13 cellular contexts compared by ENCODE assay signal in genomic region chr11:110490886-110491285, GRCh38.
DNase-seq lines count a peak whose midpoint lies in the region; ATAC-seq and TF ChIP-seq lines count a peak whose summit lies in the region.
"Had no signal": no experiment of that assay in that cellular context is flagged by ENCODE, and none has a peak within 500 bp of the region (broad histone marks: within the 10 kb centered on the region; RNA-seq: fewer than 3 reads in every experiment).

No MANE protein-coding gene starts in this region.

- intact Hi-C loops in gastrocnemius medialis (cut with DNase I; ENCODE audit: low total_unique reads) = no loop called here

- H3K27ac ChIP-seq in gastrocnemius medialis = peak overlapping the region in 1 of 4 donors; percentile 33
- H3K27ac ChIP-seq: SJCRH30 had no signal

- H3K4me1 ChIP-seq in gastrocnemius medialis = no peaks in the 10 kb centered on the region
- H3K4me1 ChIP-seq: SJCRH30 had no signal

- TF ChIP-seq POLR2A in NB4 (IDR thresholded peaks at IDR 0.05; ENCODE audit: extremely low read depth, insufficient read length) (no peak), gastrocnemius medialis (IDR thresholded peaks at IDR 0.05) (no peak)

- no peaks in the 10 kb centered on the region for H3K9me3 ChIP-seq in gastrocnemius medialis
- H3K9me3 ChIP-seq: SJCRH30 had no signal

- no peak for TF ChIP-seq CTCF in NB4 (IDR thresholded peaks at IDR 0.05; ENCODE audit: low read depth, low read length)
- TF ChIP-seq CTCF in epithelial cell of proximal tubule (conservative IDR thresholded peaks at IDR 0.05; ENCODE audit: low read depth, low read length) = no peak
- TF ChIP-seq CTCF in gastrocnemius medialis (IDR thresholded peaks at IDR 0.05 in 4 of 5, conservative IDR thresholded peaks at IDR 0.05 in 1 of 5) = no peak

- no peaks in the 10 kb centered on the region for H3K27me3 ChIP-seq in gastrocnemius medialis
- H3K27me3 ChIP-seq: SJCRH30 had no signal

- H3K36me3 ChIP-seq in gastrocnemius medialis = no peaks in the 10 kb centered on the region
- H3K36me3 ChIP-seq: SJCRH30 had no signal

- ATAC-seq in gastrocnemius medialis (peak; percentile 63 to 71), GM18909 (IDR thresholded peaks at IDR 0.05; ENCODE audit: poor library complexity, unreplicated experiment) (no peak), GM18519 (IDR thresholded peaks at IDR 0.05; ENCODE audit: low FRiP score, unreplicated experiment) (no peak)

- in situ Hi-C loops in gastrocnemius medialis (cut with MboI; ENCODE audit: low sequenced_read_pairs in 4 of 4) = no loop called here

- no peak overlapping the region for H3K4me3 ChIP-seq in NB4 (ENCODE audit: low read depth, low read length)
- no peak overlapping the region for H3K4me3 ChIP-seq in epithelial cell of proximal tubule (ENCODE audit: low read depth, low read length)
- no peak overlapping the region for H3K4me3 ChIP-seq in gastrocnemius medialis
- H3K4me3 ChIP-seq: coronary artery, SJCRH30 had no signal

- DNase-seq in ELR (ENCODE audit: low read depth) (peak; percentile 58), NB4 (ENCODE audit: low read depth) (peak; percentile 92), epithelial cell of proximal tubule (ENCODE audit: low read depth) (peak; percentile 15), gastrocnemius medialis (peak; percentile 12 to 48), NCI-H774 (lab: John Stamatoyannopoulos, UW) (no peak)
- DNase-seq in activated effector memory CD4-positive, alpha-beta T cell treated with Interleukin-2 at 50 U/mL for 16 hours = no peak
- DNase-seq: activated gamma-delta T cell treated with Interleukin-2 at 50 U/mL for 16 hours, hypothalamus, NCI-H226, SJCRH30 had no signal

Comparison
In these comparisons a context has a peak if more than half of its experiments do, and no peak if none do; other contexts are left out.
1. DNase-seq: peak in ELR (single experiment), NB4 (single experiment), epithelial cell of proximal tubule (single experiment) and gastrocnemius medialis (2 of 2); none in activated effector memory CD4-positive, alpha-beta T cell treated with Interleukin-2 at 50 U/mL for 16 hours (single experiment) and NCI-H774 (single experiment).
2. ATAC-seq: peak in gastrocnemius medialis (2 of 2); none in GM18909 (single experiment) and GM18519 (single experiment).